ENCODE assay signal across 1 cellular context in genomic region chr5:15791274-15791673, GRCh38.
TF ChIP-seq lines count a peak whose summit lies in the region.

No MANE protein-coding gene starts in this region.

TF ChIP-seq in GM12878, 131 proteins besides CTCF, POLR2A, EP300 and RAD21 (continued from another document):
- TF ChIP-seq ZBTB40 (IDR thresholded peaks at IDR 0.05; ENCODE audit: borderline replicate concordance) (no peak), ESRRA (IDR thresholded peaks at IDR 0.05; ENCODE audit: low read length) (no peak)
TF ChIP-seq in GM12878: peak in this region for 0.
